17 cellular contexts compared by ENCODE assay signal in genomic region chrX:153866302-153867019, GRCh38. TPM values are rescaled to one million over a fixed set of nuclear protein-coding genes. Genes with fewer than 3 reads are reported as not detected.
DNase-seq lines count a peak whose midpoint lies in the region; ATAC-seq, FAIRE-seq and TF ChIP-seq lines count a peak whose summit lies in the region.
"Had no signal": no experiment of that assay in that cellular context is flagged by ENCODE, and none has a peak within 500 bp of the region (broad histone marks: within the 10 kb centered on the region; RNA-seq: fewer than 3 reads in every experiment).

No MANE protein-coding gene starts in this region.

- intact Hi-C loops in kidney (cut with DNase I) = no loop called here
- intact Hi-C loops in sciatic nerve (cut with DNase I) = no loop called here

- no peaks in the 10 kb centered on the region for H3K4me1 ChIP-seq in kidney (ENCODE audit: control insufficient read depth in 1 of 2, insufficient read depth in 1 of 2, low read depth in 1 of 2, low read length in 2 of 2)

- ATAC-seq in sciatic nerve (no peak), GM21723 (IDR thresholded peaks at IDR 0.05; ENCODE audit: unreplicated experiment) (no peak)

- peaks cover 26% of the 10 kb centered on the region for H3K27me3 ChIP-seq in WERI-Rb-1 (ENCODE audit: insufficient read depth, low read depth, severe bottlenecking)

- no peak for TF ChIP-seq POLR2A in GM12892 (IDR thresholded peaks at IDR 0.05; ENCODE audit: low read depth, low read length)

- TF ChIP-seq CTCF in GM10248 (IDR thresholded peaks at IDR 0.05; ENCODE audit: control extremely low read depth, extremely low read depth, low read depth, missing control alignments) (no peak), WERI-Rb-1 (IDR thresholded peaks at IDR 0.05; ENCODE audit: low read depth, low read length) (no peak), kidney (IDR thresholded peaks at IDR 0.05; ENCODE audit: borderline replicate concordance, extremely low read depth, insufficient read depth) (no peak)

- H3K9ac ChIP-seq in kidney (ENCODE audit: low read length in 2 of 2) = no peak overlapping the region

- POLR2A ChIA-PET in GM10248 (lab: Yijun Ruan, JAX) = no interaction called here

- H3K9me3 ChIP-seq in WERI-Rb-1 (ENCODE audit: severe bottlenecking) = peaks cover 4% of the 10 kb centered on the region
- no peaks in the 10 kb centered on the region for H3K9me3 ChIP-seq in kidney (ENCODE audit: control insufficient read depth in 1 of 2, low read length in 2 of 2)

- FAIRE-seq in kidney (lab: Jason Lieb, UNC) = no peak
- no peak for FAIRE-seq in GM12892 (lab: Jason Lieb, UNC)
- FAIRE-seq: A204.1 had no signal

- H3K27ac ChIP-seq in WERI-Rb-1 = no peak overlapping the region
- H3K27ac ChIP-seq in kidney (ENCODE audit: low read depth in 2 of 2, low read length in 2 of 2) = no peak overlapping the region

- no peak overlapping the region for H3K4me3 ChIP-seq in WERI-Rb-1 (ENCODE audit: low read depth, low read length)
- H3K4me3 ChIP-seq in kidney (ENCODE audit: low read length in 2 of 2) = no peak overlapping the region

- H3K36me3 ChIP-seq in WERI-Rb-1 = peaks cover 85% of the 10 kb centered on the region
- H3K36me3 ChIP-seq in kidney (ENCODE audit: control insufficient read depth in 1 of 2, insufficient read depth in 2 of 2, low read length in 2 of 2) = no peaks in the 10 kb centered on the region

- CTCF ChIA-PET in GM10248 (lab: Yijun Ruan, JAX) = no interaction called here

- peak; percentile 11 for DNase-seq in GM10248 (ENCODE audit: extremely low spot score)
- DNase-seq in WERI-Rb-1 = peak; percentile 7
- DNase-seq in kidney = peak; percentile 48
- peak; percentile 42 for DNase-seq in sciatic nerve (ENCODE audit: low spot score)
- DNase-seq in GM12892 (ENCODE audit: insufficient read length) = no peak
- DNase-seq in NCI-H2081 (lab: John Stamatoyannopoulos, UW) = no peak
- DNase-seq in DMS53 (lab: John Stamatoyannopoulos, UW) = no peak
- DNase-seq: CD4-positive, alpha-beta T cell; DMS79 treated with DMSO at 0.1 percent for 48 hours; EL; GDM1; GOT3; H9; IMR-90 had no signal

RNA-seq across cellular contexts. Expression of gene L1CAM, which starts 19.5 kb away (rescaled TPM):
- total RNA-seq in kidney = 71.9 TPM
- 26.1 TPM for polyA plus RNA-seq in kidney (ENCODE audit: insufficient read depth, low read depth, low replicate concordance)
- 83.2 TPM for total RNA-seq in sciatic nerve
- 0.21 TPM for polyA plus RNA-seq in GM12892 (2012; ENCODE audit: missing spikeins)

RNA-seq across cellular contexts. Expression of gene PDZD4, which starts 36.1 kb away (rescaled TPM):
- 7.0 TPM for total RNA-seq in kidney
- polyA plus RNA-seq in kidney (ENCODE audit: insufficient read depth, low read depth, low replicate concordance) = 4.7 TPM
- 36.6 TPM for total RNA-seq in sciatic nerve
- not detected for polyA plus RNA-seq in GM12892 (2012; ENCODE audit: missing spikeins)
- total RNA-seq: B cell had no signal

RNA-seq across cellular contexts. Expression of gene AVPR2, which starts 38.0 kb away (rescaled TPM):
- total RNA-seq in kidney (2.3 TPM), sciatic nerve (5.6 TPM)
- polyA plus RNA-seq in kidney (ENCODE audit: insufficient read depth, low read depth, low replicate concordance) = 22.1 TPM
- 0.17 TPM for polyA plus RNA-seq in GM12892 (2012; ENCODE audit: missing spikeins)
- total RNA-seq: B cell; CD4-positive, alpha-beta T cell; H9; IMR-90 had no signal
- polyA plus RNA-seq: IMR-90 had no signal

RNA-seq across cellular contexts. Expression of gene ARHGAP4, which starts 59.6 kb away (rescaled TPM):
- total RNA-seq in kidney = 73.0 TPM
- 38.3 TPM for polyA plus RNA-seq in kidney (ENCODE audit: insufficient read depth, low read depth, low replicate concordance)
- 50.7 TPM for total RNA-seq in sciatic nerve
- 23.2 TPM for polyA plus RNA-seq in GM12892 (2012; ENCODE audit: missing spikeins)

Comparison
In these comparisons a context has a peak if more than half of its experiments do, and no peak if none do; other contexts are left out.
1. DNase-seq: peak in GM10248 (single experiment), WERI-Rb-1 (single experiment), kidney (single experiment) and sciatic nerve (single experiment); none in GM12892 (single experiment), NCI-H2081 (0 of 2) and DMS53 (single experiment).